ENCODE assay signal across 29 cellular contexts in genomic region chr9:376115-376514, GRCh38.
"Had no signal": no experiment of that assay in that cellular context is flagged by ENCODE, and none has a peak within 500 bp of the region (broad histone marks: within the 10 kb centered on the region; RNA-seq: fewer than 3 reads in every experiment).

No MANE protein-coding gene starts in this region.

- DNase-seq: activated CD4-positive, alpha-beta memory T cell treated with anti-CD3 and anti-CD28 coated beads for 36 hours; activated CD4-positive, alpha-beta T cell treated with anti-CD3 and anti-CD28 coated beads for 36 hours; activated CD4-positive, alpha-beta T cell treated with anti-CD3 and anti-CD28 coated beads, Interleukin-2, amount 10 ng/mL, durations not matched to agents 24 days and 14 days; activated CD4-positive, CD25-positive, alpha-beta regulatory T cell; activated CD4-positive, CD25-positive, alpha-beta regulatory T cell treated with anti-CD3 and anti-CD28 coated beads, Interleukin-2, amount 50 U/mL, for 72 hours; activated CD8-positive, alpha-beta memory T cell treated with anti-CD3 and anti-CD28 coated beads, Interleukin-2, amount 10 ng/mL, durations not matched to agents 7 days and 5 days; activated CD8-positive, alpha-beta memory T cell treated with anti-CD3 and anti-CD28 coated beads, Interleukin-2, amount 50 U/mL, for 4 hours; activated CD8-positive, alpha-beta T cell treated with anti-CD3 and anti-CD28 coated beads, Interleukin-2, amount 10 ng/mL, durations not matched to agents 7 days and 5 days; activated effector memory CD4-positive, alpha-beta T cell treated with anti-CD3 and anti-CD28 coated beads, Interleukin-2, amount 50 U/mL, for 16 hours; activated naive CD4-positive, alpha-beta T cell; activated naive CD4-positive, alpha-beta T cell treated with anti-CD3 and anti-CD28 coated beads, Interleukin-2, amount 10 ng/mL, durations not matched to agents 7 days and 5 days; activated naive CD8-positive, alpha-beta T cell treated with anti-CD3 and anti-CD28 coated beads, Interleukin-2, amount 10 ng/mL, durations not matched to agents 7 days and 5 days; activated T-cell treated with anti-CD3 and anti-CD28 coated beads, Interleukin-2, amount 50 U/mL, for 1 hour; activated T-cell treated with anti-CD3 and anti-CD28 coated beads, Interleukin-2, amount 50 U/mL, for 48 hours; amniotic stem cell; anterior cingulate cortex; brain microvascular endothelial cell; effector CD8-positive, alpha-beta T cell; esophagus squamous epithelium; foreskin melanocyte; heart right ventricle had no signal

- H3K4me3 ChIP-seq: esophagus squamous epithelium, gastroesophageal sphincter, heart right ventricle had no signal

- FAIRE-seq: astrocyte, bronchial epithelial cell, colon, endometrium, endothelial cell of umbilical vein had no signal

- H3K36me3 ChIP-seq: brain microvascular endothelial cell had no signal

- H3K27me3 ChIP-seq: brain microvascular endothelial cell, esophagus squamous epithelium, gastroesophageal sphincter had no signal

- H3K9me3 ChIP-seq: esophagus squamous epithelium, gastroesophageal sphincter, heart right ventricle had no signal

- H3K27ac ChIP-seq: brain microvascular endothelial cell, epithelial cell of prostate, esophagus squamous epithelium, gastroesophageal sphincter, heart right ventricle had no signal

- ATAC-seq: activated CD4-positive, alpha-beta T cell treated with anti-CD3 and anti-CD28 coated beads for 36 hours; activated CD8-positive, alpha-beta memory T cell treated with anti-CD3 and anti-CD28 coated beads, Interleukin-2, amount 10 ng/mL, durations not matched to agents 7 days and 5 days; activated CD8-positive, alpha-beta T cell treated with anti-CD3 and anti-CD28 coated beads, Interleukin-2, amount 10 ng/mL, durations not matched to agents 7 days and 5 days; activated naive CD4-positive, alpha-beta T cell treated with anti-CD3 and anti-CD28 coated beads, Interleukin-2, amount 50 U/mL, for 72 hours; gastroesophageal sphincter; heart right ventricle had no signal
